In genomic region chr11:66488957-66489356, GRCh38 we compare ENCODE assay signal across 29 cellular contexts.
"Had no signal": no experiment of that assay in that cellular context is flagged by ENCODE, and none has a peak within 500 bp of the region (broad histone marks: within the 10 kb centered on the region; RNA-seq: fewer than 3 reads in every experiment).

No MANE protein-coding gene starts in this region.

- H3K27ac Mint-ChIP-seq: dendritic cell treated with granulocyte-macrophage colony-stimulating factor and Interleukin-4, amounts not matched to agents 40 ng/mL and 50 ng/mL, for 4 days; memory B cell; mesothelial cell of epicardium; natural killer cell treated with Interleukin-12 subunit alpha and Interleukin-12 subunit beta and Interleukin-15 and Interleukin-18, amount 100 ng/mL, for 72 hours; neural progenitor cell; stimulated activated effector memory CD8-positive, alpha-beta T cell treated with anti-CD3 and anti-CD28 coated beads, Interleukin-12 subunit alpha, Interleukin-12 subunit beta, amount 100 ng/mL, for 72 hours had no signal

- H3K4me2 ChIP-seq: hepatocyte, neural progenitor cell had no signal

- H3K27me3 Mint-ChIP-seq: dendritic cell treated with granulocyte-macrophage colony-stimulating factor and Interleukin-4, amounts not matched to agents 40 ng/mL and 50 ng/mL, for 4 days; memory B cell; naive B cell; natural killer cell treated with Interleukin-12 subunit alpha and Interleukin-12 subunit beta and Interleukin-15 and Interleukin-18, amount 100 ng/mL, for 72 hours had no signal

- H3K4me1 ChIP-seq: esophagus muscularis mucosa, foreskin keratinocyte, gastroesophageal sphincter, heart left ventricle, neural progenitor cell, psoas muscle, sigmoid colon, stomach, thyroid gland, vagina had no signal

- H3K79me2 ChIP-seq: hepatocyte had no signal

- H3K4me3 Mint-ChIP-seq: dendritic cell treated with granulocyte-macrophage colony-stimulating factor and Interleukin-4, amounts not matched to agents 40 ng/mL and 50 ng/mL, for 4 days; memory B cell; mesothelial cell of epicardium; natural killer cell treated with Interleukin-12 subunit alpha and Interleukin-12 subunit beta and Interleukin-15 and Interleukin-18, amount 100 ng/mL, for 72 hours; neural progenitor cell; stimulated activated effector memory CD8-positive, alpha-beta T cell treated with anti-CD3 and anti-CD28 coated beads, Interleukin-12 subunit alpha, Interleukin-12 subunit beta, amount 100 ng/mL, for 72 hours had no signal

- H3K4me1 Mint-ChIP-seq: memory B cell; mesothelial cell of epicardium; naive B cell; stimulated activated effector memory CD8-positive, alpha-beta T cell treated with anti-CD3 and anti-CD28 coated beads, Interleukin-12 subunit alpha, Interleukin-12 subunit beta, amount 100 ng/mL, for 72 hours had no signal

- H3K9me3 Mint-ChIP-seq: dendritic cell treated with granulocyte-macrophage colony-stimulating factor and Interleukin-4, amounts not matched to agents 40 ng/mL and 50 ng/mL, for 4 days; memory B cell; mesothelial cell of epicardium; naive B cell; natural killer cell treated with Interleukin-12 subunit alpha and Interleukin-12 subunit beta and Interleukin-15 and Interleukin-18, amount 100 ng/mL, for 72 hours; neural progenitor cell; stimulated activated effector memory CD8-positive, alpha-beta T cell treated with anti-CD3 and anti-CD28 coated beads, Interleukin-12 subunit alpha, Interleukin-12 subunit beta, amount 100 ng/mL, for 72 hours had no signal

- H3K36me3 Mint-ChIP-seq: natural killer cell treated with Interleukin-12 subunit alpha and Interleukin-12 subunit beta and Interleukin-15 and Interleukin-18, amount 100 ng/mL, for 72 hours had no signal

- H3K27me3 ChIP-seq: esophagus muscularis mucosa, foreskin keratinocyte, gastroesophageal sphincter, heart left ventricle, hepatocyte, neural progenitor cell, ovary, sigmoid colon, stomach, thyroid gland, vagina had no signal

- ATAC-seq: foreskin keratinocyte; gastroesophageal sphincter; heart left ventricle; left lobe of liver; mucosa of descending colon; natural killer cell treated with Interleukin-12 subunit alpha and Interleukin-12 subunit beta and Interleukin-15 and Interleukin-18, amount 100 ng/mL, for 72 hours; psoas muscle; right cardiac atrium; stimulated activated effector memory CD8-positive, alpha-beta T cell treated with anti-CD3 and anti-CD28 coated beads, Interleukin-12 subunit alpha, Interleukin-12 subunit beta, amount 100 ng/mL, for 72 hours had no signal

- H2AFZ ChIP-seq: hepatocyte, neural progenitor cell had no signal

- H3K4me3 ChIP-seq: esophagus muscularis mucosa, gastroesophageal sphincter, heart left ventricle, hepatocyte, lung, mucosa of descending colon, neural progenitor cell, ovary, psoas muscle, sigmoid colon, stomach, thyroid gland, vagina had no signal

- DNase-seq: effector CD8-positive, alpha-beta T cell; heart left ventricle; kidney; mucosa of descending colon; naive B cell; nucleus accumbens; ovary; right cardiac atrium; sigmoid colon; stimulated activated CD4-positive, alpha-beta T cell treated with anti-CD3 and anti-CD28 coated beads, Interleukin-2, amount 100 ng/mL, for 24 hours; stimulated activated CD4-positive, alpha-beta T cell treated with anti-CD3 and anti-CD28 coated beads, Interleukin-4, amount 100 ng/mL, for 24 hours; stimulated activated naive CD4-positive, alpha-beta T cell treated with Interleukin-2 at 50 U/mL for 16 hours; stomach; thyroid gland; trophoblast cell had no signal

- H3K9me3 ChIP-seq: esophagus muscularis mucosa, gastroesophageal sphincter, heart left ventricle, mucosa of descending colon, ovary, psoas muscle, sigmoid colon, stomach, thyroid gland, vagina had no signal

- H3K27ac ChIP-seq: esophagus muscularis mucosa, foreskin keratinocyte, gastroesophageal sphincter, heart left ventricle, hepatocyte, neural progenitor cell, ovary, psoas muscle, sigmoid colon, stomach, thyroid gland, vagina had no signal

- H3K36me3 ChIP-seq: neural progenitor cell, ovary had no signal
